Comparison of ENCODE assay signal across 8 cellular contexts in genomic region chr4:81466841-81467671, GRCh38. TPM values are rescaled to one million over a fixed set of nuclear protein-coding genes. Genes with fewer than 3 reads are reported as not detected.
DNase-seq lines count a peak whose midpoint lies in the region; ATAC-seq and TF ChIP-seq lines count a peak whose summit lies in the region.

No MANE protein-coding gene starts in this region.

- intact Hi-C loops in Right ventricle myocardium inferior (cut with DNase I): loop anchor here (1.0 to 10.0 kb wide), 2 partner anchors 377 to 818 kb away; no protein-coding TSS in a partner anchor

- H3K4me1 Mint-ChIP-seq in central memory CD8-positive, alpha-beta T cell: peaks cover 39% of the 10 kb centered on the region

- peak overlapping the region; percentile 41 for H3K27ac Mint-ChIP-seq in central memory CD8-positive, alpha-beta T cell (ENCODE audit: low read depth)

- ATAC-seq in Right ventricle myocardium inferior: no peak
- no peak for ATAC-seq in central memory CD8-positive, alpha-beta T cell (replicated peaks; ENCODE audit: extremely low read depth, poor library complexity, severe bottlenecking)
- no peak for ATAC-seq in GM18517 (IDR thresholded peaks at IDR 0.05; ENCODE audit: unreplicated experiment)

- DNase-seq in cardiac muscle cell (ENCODE audit: low read depth in 1 of 2, low spot score in 1 of 2) (peak; percentile 83 to 84), Right ventricle myocardium inferior (ENCODE audit: missing footprints) (no peak), NCI-H187 treated with DMSO at 0.1 percent for 48 hours (lab: John Stamatoyannopoulos, UW) (peak; percentile 61), UCSD-AML1 (lab: John Stamatoyannopoulos, UW; ENCODE audit: unreplicated experiment) (peak; percentile 10)
- DNase-seq in central memory CD8-positive, alpha-beta T cell (ENCODE audit: low spot score in 2 of 2): peak; percentile 64 to 67
- peak; percentile 40 to 70 (median 62) for DNase-seq in stimulated activated CD4-positive, alpha-beta T cell treated with anti-CD3 and anti-CD28 coated beads, TNF-alpha, amount 100 ng/mL, for 48 hours (ENCODE audit: low read depth in 3 of 3)

- TF ChIP-seq CTCF in cardiac muscle cell (IDR thresholded peaks at IDR 0.05; ENCODE audit: low read depth, low read length) (peak; percentile 94), liver (IDR thresholded peaks at IDR 0.05; ENCODE audit: low read depth, low read length, missing input control) (peak; percentile 92)

- H3K4me3 ChIP-seq in cardiac muscle cell (no peak overlapping the region), liver (ENCODE audit: low read depth in 1 of 3, low read length in 3 of 3) (peak overlapping the region in 2 of 3 donors; percentile 25 to 34)

- H3K36me3 ChIP-seq in cardiac muscle cell (no peaks in the 10 kb centered on the region), liver (ENCODE audit: control insufficient read depth in 4 of 4, insufficient read depth in 3 of 4, low read depth in 1 of 4, low read length in 3 of 4) (no peaks in the 10 kb centered on the region)

- peak; percentile 99 to 100 for TF ChIP-seq RAD21 in liver (IDR thresholded peaks at IDR 0.05)

- no peaks in the 10 kb centered on the region for H3K27me3 ChIP-seq in cardiac muscle cell
- H3K27me3 ChIP-seq in liver (ENCODE audit: control insufficient read depth in 4 of 4, insufficient read depth in 4 of 4, low read length in 3 of 4): no peaks in the 10 kb centered on the region

- no peaks in the 10 kb centered on the region for H3K9me3 ChIP-seq in cardiac muscle cell (ENCODE audit: low read depth)
- no peaks in the 10 kb centered on the region for H3K9me3 ChIP-seq in liver (ENCODE audit: control insufficient read depth in 4 of 4, low read length in 3 of 4)

- H3K9ac ChIP-seq in liver (ENCODE audit: low read depth in 1 of 2, low read length in 2 of 2): peak overlapping the region in 1 of 2 donors; percentile 100

- H3K36me3 Mint-ChIP-seq in central memory CD8-positive, alpha-beta T cell (ENCODE audit: insufficient read depth): peaks cover 27% of the 10 kb centered on the region

- H3K27me3 Mint-ChIP-seq in central memory CD8-positive, alpha-beta T cell: no peaks in the 10 kb centered on the region

- H3K27ac ChIP-seq in cardiac muscle cell (no peak overlapping the region), liver (ENCODE audit: low read depth in 1 of 2, low read length in 2 of 2) (peak overlapping the region in 1 of 2 donors; percentile 59)

- H3K4me3 Mint-ChIP-seq in central memory CD8-positive, alpha-beta T cell: no peak overlapping the region

- no peaks in the 10 kb centered on the region for H3K9me3 Mint-ChIP-seq in central memory CD8-positive, alpha-beta T cell

- WGBS in liver: 20% methylated on average over 5 of the region's 5 CpGs

- peaks cover 21% of the 10 kb centered on the region for H3K4me1 ChIP-seq in cardiac muscle cell (ENCODE audit: low read depth)
- peaks cover 3 to 57% (median 51%) of the 10 kb centered on the region in 4 donors for H3K4me1 ChIP-seq in liver (ENCODE audit: control insufficient read depth in 4 of 4, insufficient read depth in 4 of 4, low read length in 3 of 4)

TF ChIP-seq in liver, 16 proteins besides CTCF, POLR2A, EP300 and RAD21:
- TF ChIP-seq RXRA (IDR thresholded peaks at IDR 0.05) (peak; percentile 9 to 47), FOXA2 (IDR thresholded peaks at IDR 0.05) (no peak), YY1 (IDR thresholded peaks at IDR 0.05) (peak; percentile 51)

RNA-seq across cellular contexts. Expression of gene RASGEF1B, which starts 4.7 kb away (rescaled TPM):
- total RNA-seq in cardiac muscle cell (3.0 and 4.6 TPM in 2 replicates), Right ventricle myocardium inferior (3.6 TPM), liver (10 to 100 TPM in 1 of 2 donors, 1 to 10 TPM in 1; 8.9 to 57.4 TPM)
- polyA plus RNA-seq in cardiac muscle cell (2.9 and 3.7 TPM in 2 replicates), liver (10 to 100 TPM; 12.6 to 51.6 TPM)
